ENCODE assay signal across 25 cellular contexts in genomic region chr2:221671515-221671914, GRCh38.
DNase-seq lines count a peak whose midpoint lies in the region; ATAC-seq and TF ChIP-seq lines count a peak whose summit lies in the region.
"Had no signal": no experiment of that assay in that cellular context is flagged by ENCODE, and none has a peak within 500 bp of the region (broad histone marks: within the 10 kb centered on the region; RNA-seq: fewer than 3 reads in every experiment).

No MANE protein-coding gene starts in this region.

- intact Hi-C loops in left cardiac atrium (cut with DNase I) = no loop called here

- DNase-seq in A172 (ENCODE audit: low spot score) (peak; percentile 32), HT1080 (ENCODE audit: low read depth) (peak; percentile 54), adipocyte (ENCODE audit: low read depth) (peak; percentile 77), fibroblast of peridontal ligament (ENCODE audit: extremely low read depth) (peak; percentile 44), brain microvascular endothelial cell (no peak), left cardiac atrium (no peak), GOT3 (lab: John Stamatoyannopoulos, UW) (no peak)
- DNase-seq: 8988T; activated CD4-positive, alpha-beta memory T cell treated with anti-CD3 and anti-CD28 coated beads for 36 hours; activated CD8-positive, alpha-beta memory T cell treated with anti-CD3 and anti-CD28 coated beads, Interleukin-2, amount 50 U/mL, for 48 hours; activated naive CD8-positive, alpha-beta T cell treated with anti-CD3 and anti-CD28 coated beads, Interleukin-2, amount 10 ng/mL, durations not matched to agents 7 days and 5 days; CD8-positive, alpha-beta T cell; endodermal cell; heart left ventricle; left colon; mesenchymal stem cell; NCI-H1417 treated with DMSO at 0.1 percent for 48 hours; NCI-H446; NCI-H82; Right ventricle myocardium superior; upper lobe of right lung had no signal

- H3K4me1 ChIP-seq in adipocyte (ENCODE audit: control insufficient read depth, insufficient read depth, low read length) = no peaks in the 10 kb centered on the region
- H3K4me1 ChIP-seq: heart left ventricle, prostate gland, upper lobe of right lung had no signal

- H3K27me3 ChIP-seq in adipocyte (replicated peaks; ENCODE audit: control insufficient read depth, insufficient read depth, low read length) (no peaks in the 10 kb centered on the region), brain microvascular endothelial cell (replicated peaks) (no peaks in the 10 kb centered on the region)
- H3K27me3 ChIP-seq: heart left ventricle, upper lobe of right lung had no signal

- no peak overlapping the region for H3K27ac ChIP-seq in brain microvascular endothelial cell
- H3K27ac ChIP-seq: coronary artery, heart left ventricle, prostate gland, upper lobe of right lung had no signal

- peaks cover 8% of the 10 kb centered on the region for H3K9me3 ChIP-seq in adipocyte (ENCODE audit: control insufficient read depth, low read length)
- H3K9me3 ChIP-seq: prostate gland, upper lobe of right lung had no signal

- H3K4me3 ChIP-seq in adipocyte (ENCODE audit: low read length) = no peak overlapping the region
- no peak overlapping the region for H3K4me3 ChIP-seq in brain microvascular endothelial cell (ENCODE audit: low read depth, low read length)
- H3K4me3 ChIP-seq: coronary artery, heart left ventricle, prostate gland, upper lobe of right lung had no signal

- H3K36me3 ChIP-seq in adipocyte (ENCODE audit: control insufficient read depth, insufficient read depth, low read length, severe bottlenecking) (no peaks in the 10 kb centered on the region), brain microvascular endothelial cell (replicated peaks) (no peaks in the 10 kb centered on the region)
- H3K36me3 ChIP-seq: heart left ventricle, prostate gland, upper lobe of right lung had no signal

- no peak for TF ChIP-seq CTCF in brain microvascular endothelial cell (IDR thresholded peaks at IDR 0.05; ENCODE audit: low read depth, low read length, missing control alignments)

- no peak overlapping the region for H3K9ac ChIP-seq in adipocyte (ENCODE audit: low read length)

- ATAC-seq in left cardiac atrium (no peak), HG03565 (IDR thresholded peaks at IDR 0.05; ENCODE audit: unreplicated experiment) (no peak)
- ATAC-seq: activated CD4-positive, CD25-positive, alpha-beta regulatory T cell treated with anti-CD3 and anti-CD28 coated beads, Interleukin-2, amount 50 U/mL, for 24 hours; CD8-positive, alpha-beta T cell; heart left ventricle; left colon; upper lobe of right lung had no signal

- in situ Hi-C loops in brain microvascular endothelial cell (cut with HindIII; ENCODE audit: low pct_ligation_motif_present, low sequenced_read_pairs) = no loop called here

Comparison
In these comparisons a context has a peak if more than half of its experiments do, and no peak if none do; other contexts are left out.
1. DNase-seq: peak in A172 (single experiment), HT1080 (single experiment), adipocyte (single experiment) and fibroblast of peridontal ligament (single experiment); none in brain microvascular endothelial cell (single experiment), left cardiac atrium (single experiment) and GOT3 (single experiment).